ENCODE assay signal across 12 cellular contexts in the genomic region with DNA sequence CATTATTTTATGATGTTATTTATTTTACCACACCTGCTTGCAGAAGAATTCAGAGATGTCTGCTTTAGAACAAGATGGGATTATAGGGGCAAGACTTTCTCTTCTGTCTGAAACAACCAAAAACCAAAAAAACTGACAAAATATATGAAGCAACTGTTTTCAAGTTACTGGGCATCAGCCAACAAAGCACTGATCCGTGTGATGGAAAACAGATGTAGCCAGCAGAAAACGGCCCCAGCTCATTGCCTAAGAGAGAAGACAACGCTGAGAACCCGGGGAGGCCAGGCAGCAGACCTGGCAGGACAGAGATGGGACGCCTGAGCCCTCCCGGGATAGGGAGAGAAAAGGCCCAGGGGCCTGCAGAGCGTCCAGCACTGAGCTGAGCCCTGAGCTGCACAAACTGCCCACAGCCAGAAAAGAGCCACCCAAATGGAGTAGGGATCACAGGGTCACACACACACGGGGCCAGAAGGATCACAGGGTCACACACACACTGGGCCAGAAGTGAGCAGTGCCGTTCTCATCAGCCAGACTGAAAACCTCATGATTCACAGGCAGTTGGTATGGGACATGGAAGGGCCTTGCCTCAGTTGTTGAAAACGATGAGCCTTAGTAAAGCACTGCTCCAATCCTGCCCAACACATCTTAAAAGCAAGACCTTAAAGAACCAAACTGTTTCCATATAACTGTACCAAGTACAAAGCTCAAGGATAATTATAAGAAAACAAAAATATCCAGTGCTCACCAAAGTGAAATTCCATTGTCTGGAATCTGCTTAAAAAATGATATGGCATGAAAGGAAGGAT. TPM values are rescaled to one million over a fixed set of nuclear protein-coding genes. Genes with fewer than 3 reads are reported as not detected.
DNase-seq lines count a peak whose midpoint lies in the region; ATAC-seq and TF ChIP-seq lines count a peak whose summit lies in the region.
"Had no signal": no experiment of that assay in that cellular context is flagged by ENCODE, and none has a peak within 500 bp of the region (broad histone marks: within the 10 kb centered on the region; RNA-seq: fewer than 3 reads in every experiment).

No MANE protein-coding gene starts in this region.

- intact Hi-C loops in lower lobe of right lung (cut with DNase I): no loop called here

- H3K9me3 ChIP-seq in lower lobe of right lung: no peaks in the 10 kb centered on the region

- no peak for ATAC-seq in lower lobe of right lung
- no peak for ATAC-seq in stimulated activated naive B cell treated with anti-CD40 and anti-IgM and Interleukin-4, amounts not matched to agents 10 μg/mL and 1 μg/mL and 100 μg/mL, for 72 hours (replicated peaks)

- H3K4me3 ChIP-seq in choroid plexus epithelial cell (ENCODE audit: low read depth, low read length): no peak overlapping the region
- H3K4me3 ChIP-seq in lower lobe of right lung: no peak overlapping the region

- peaks cover 11% of the 10 kb centered on the region for H3K9me3 Mint-ChIP-seq in type B pancreatic cell
- H3K9me3 Mint-ChIP-seq in stimulated activated naive B cell treated with anti-CD40 and anti-IgM and Interleukin-4, amounts not matched to agents 10 μg/mL and 1 μg/mL and 100 μg/mL, for 72 hours: peaks cover 0 to 3% of the 10 kb centered on the region in 2 donors

- peaks cover 50% of the 10 kb centered on the region for H3K4me1 Mint-ChIP-seq in type B pancreatic cell (ENCODE audit: unreplicated experiment)
- no peaks in the 10 kb centered on the region for H3K4me1 Mint-ChIP-seq in stimulated activated naive B cell treated with anti-CD40 and anti-IgM and Interleukin-4, amounts not matched to agents 10 μg/mL and 1 μg/mL and 100 μg/mL, for 72 hours

- TF ChIP-seq CTCF in choroid plexus epithelial cell (conservative IDR thresholded peaks at IDR 0.05; ENCODE audit: low read depth, low read length) (no peak), lower lobe of right lung (IDR thresholded peaks at IDR 0.05) (no peak), type B pancreatic cell (conservative IDR thresholded peaks at IDR 0.05) (no peak)

- peak; percentile 17 for DNase-seq in DMS 273 (lab: John Stamatoyannopoulos, UW; ENCODE audit: unreplicated experiment)
- DNase-seq in DMS 273 treated with DMSO at 0.1 percent for 48 hours (lab: John Stamatoyannopoulos, UW): no peak
- DNase-seq in choroid plexus epithelial cell (ENCODE audit: low read depth): peak; percentile 92
- no peak for DNase-seq in lower lobe of right lung
- no peak for DNase-seq in type B pancreatic cell (ENCODE audit: extremely low spot score, unreplicated experiment)
- no peak for DNase-seq in RKO (ENCODE audit: low spot score)
- no peak for DNase-seq in NCI-H128 (lab: John Stamatoyannopoulos, UW; ENCODE audit: unreplicated experiment)
- DNase-seq in stimulated activated naive B cell treated with anti-CD40 and anti-IgM and Interleukin-4, amounts not matched to agents 10 μg/mL and 1 μg/mL and 100 μg/mL, for 72 hours: no peak
- DNase-seq: activated CD4-positive, alpha-beta T cell treated with anti-CD3 and anti-CD28 coated beads, Interleukin-2, amount 50 U/mL, for 48 hours; NCI-H345 had no signal

- H3K36me3 ChIP-seq in lower lobe of right lung: no peaks in the 10 kb centered on the region

- peaks cover 46% of the 10 kb centered on the region for H3K4me1 ChIP-seq in lower lobe of right lung

- peak overlapping the region; percentile 66 for H3K27ac ChIP-seq in lower lobe of right lung
- H3K27ac ChIP-seq: 22Rv1 had no signal

- H3K27me3 ChIP-seq in lower lobe of right lung (ENCODE audit: low read depth): no peaks in the 10 kb centered on the region

- peak overlapping the region; percentile 46 for H3K27ac Mint-ChIP-seq in type B pancreatic cell
- H3K27ac Mint-ChIP-seq in stimulated activated naive B cell treated with anti-CD40 and anti-IgM and Interleukin-4, amounts not matched to agents 10 μg/mL and 1 μg/mL and 100 μg/mL, for 72 hours: no peak overlapping the region
- H3K27ac Mint-ChIP-seq: progenitor cell of endocrine pancreas had no signal

- no peaks in the 10 kb centered on the region for H3K27me3 Mint-ChIP-seq in type B pancreatic cell
- peaks cover 0 to 5% of the 10 kb centered on the region in 2 donors for H3K27me3 Mint-ChIP-seq in stimulated activated naive B cell treated with anti-CD40 and anti-IgM and Interleukin-4, amounts not matched to agents 10 μg/mL and 1 μg/mL and 100 μg/mL, for 72 hours
- H3K27me3 Mint-ChIP-seq: progenitor cell of endocrine pancreas had no signal

- peaks cover 25% of the 10 kb centered on the region for H3K36me3 Mint-ChIP-seq in type B pancreatic cell
- no peaks in the 10 kb centered on the region for H3K36me3 Mint-ChIP-seq in stimulated activated naive B cell treated with anti-CD40 and anti-IgM and Interleukin-4, amounts not matched to agents 10 μg/mL and 1 μg/mL and 100 μg/mL, for 72 hours

- H3K4me3 Mint-ChIP-seq in type B pancreatic cell: peak overlapping the region; percentile 61
- no peak overlapping the region for H3K4me3 Mint-ChIP-seq in stimulated activated naive B cell treated with anti-CD40 and anti-IgM and Interleukin-4, amounts not matched to agents 10 μg/mL and 1 μg/mL and 100 μg/mL, for 72 hours

RNA-seq across cellular contexts. Expression of a gene that starts 12.1 kb away (rescaled TPM):
- total RNA-seq in lower lobe of right lung (36.3 TPM), type B pancreatic cell (ENCODE audit: low replicate concordance) (58.4 and 150 TPM in 2 replicates)

Comparison
In these comparisons a context has a peak if more than half of its experiments do, and no peak if none do; other contexts are left out.
1. DNase-seq: peak in DMS 273 (single experiment) and choroid plexus epithelial cell (single experiment); none in DMS 273 treated with DMSO at 0.1 percent for 48 hours (single experiment), lower lobe of right lung (single experiment), type B pancreatic cell (single experiment), RKO (single experiment), NCI-H128 (single experiment) and stimulated activated naive B cell treated with anti-CD40 and anti-IgM and Interleukin-4, amounts not matched to agents 10 μg/mL and 1 μg/mL and 100 μg/mL, for 72 hours (single experiment).